25 cellular contexts compared by ENCODE assay signal in genomic region chr1:205522692-205523091, GRCh38. TPM values are rescaled to one million over a fixed set of nuclear protein-coding genes. Genes with fewer than 3 reads are reported as not detected.
"Had no signal": no experiment of that assay in that cellular context is flagged by ENCODE, and none has a peak within 500 bp of the region (broad histone marks: within the 10 kb centered on the region; RNA-seq: fewer than 3 reads in every experiment).

No MANE protein-coding gene starts in this region.

- H3K9me3 ChIP-seq: left lung, ovary, right atrium auricular region, stomach, suprapubic skin, tibial nerve, uterus had no signal

- H3K4me3 ChIP-seq: left lung, lung, neural progenitor cell, ovary, right atrium auricular region, skin epidermis, stomach, suprapubic skin, tibial nerve, uterus had no signal

- DNase-seq: hippocampal formation; kidney glomerular epithelial cell; left colon; left lung; mesendoderm; naive B cell; natural killer cell; nephron progenitor cell; ovary; stimulated activated CD4-positive, alpha-beta T cell treated with anti-CD3 and anti-CD28 coated beads, Interleukin-12 subunit alpha, Interleukin-12 subunit beta, amount 100 ng/mL, for 4 hours; stimulated activated CD4-positive, alpha-beta T cell treated with anti-CD3 and anti-CD28 coated beads, Interleukin-15, amount 100 ng/mL, for 24 hours; stimulated activated CD4-positive, alpha-beta T cell treated with anti-CD3 and anti-CD28 coated beads, Interleukin-2, amount 100 ng/mL, for 24 hours; stimulated activated CD4-positive, alpha-beta T cell treated with anti-CD3 and anti-CD28 coated beads, Interleukin-4, amount 100 ng/mL, for 1 hour; stimulated activated naive B cell treated with anti-CD40 and anti-IgM and Interleukin-4, amounts not matched to agents 10 μg/mL and 1 μg/mL and 100 μg/mL, for 72 hours; stimulated activated naive CD8-positive, alpha-beta T cell treated with anti-CD3 and anti-CD28 coated beads, Interleukin-15, Interleukin-2, amounts not matched to agents 100 U/mL and 50 U/mL, for 24 hours; stomach; uterus had no signal

- H3K27ac ChIP-seq: left lung, neural progenitor cell, ovary, skin epidermis, stomach, suprapubic skin, tibial nerve, uterus had no signal

- ATAC-seq: left lung; natural killer cell; sciatic nerve; stimulated activated naive B cell treated with anti-CD40 and anti-IgM and Interleukin-4, amounts not matched to agents 10 μg/mL and 1 μg/mL and 100 μg/mL, for 72 hours; stimulated activated naive CD8-positive, alpha-beta T cell treated with anti-CD3 and anti-CD28 coated beads, Interleukin-15, Interleukin-2, amounts not matched to agents 100 U/mL and 50 U/mL, for 24 hours had no signal

- H3K27me3 ChIP-seq: left lung, neural progenitor cell, ovary, right atrium auricular region, stomach, tibial nerve, uterus had no signal

- H3K4me1 ChIP-seq: left lung, neural progenitor cell had no signal

RNA-seq across cellular contexts. Expression of gene CDK18, which starts 18.2 kb away (rescaled TPM):
- total RNA-seq: pulmonary artery endothelial cell had no signal
